ENCODE assay signal across 14 cellular contexts in the genomic region with DNA sequence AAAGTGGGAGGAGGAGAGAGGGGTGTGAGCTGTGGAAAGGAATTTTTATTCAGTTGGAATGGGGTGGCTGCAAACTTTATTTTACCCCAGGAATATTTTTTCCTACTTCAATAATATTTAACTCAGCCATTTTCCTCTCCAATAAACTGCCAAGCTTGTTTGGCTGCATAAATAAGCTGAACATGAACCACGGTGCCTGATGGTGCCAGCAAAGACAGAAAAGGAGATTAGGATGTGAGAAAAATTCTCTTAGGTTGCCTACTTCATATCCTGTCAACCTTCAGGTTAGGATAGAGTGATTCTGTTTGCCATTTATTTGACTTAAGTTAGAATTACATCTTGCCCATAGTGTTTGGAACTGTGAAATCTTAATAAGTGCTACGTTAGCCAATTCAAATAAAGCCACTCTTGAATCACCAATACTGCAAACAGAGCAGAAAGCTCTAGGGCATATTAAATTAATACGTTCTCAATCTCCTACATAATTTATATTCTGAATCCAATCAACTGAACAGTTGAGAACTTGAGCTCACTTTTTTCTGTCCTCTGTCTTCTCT.
DNase-seq lines count a peak whose midpoint lies in the region; ATAC-seq and TF ChIP-seq lines count a peak whose summit lies in the region.
"Had no signal": no experiment of that assay in that cellular context is flagged by ENCODE, and none has a peak within 500 bp of the region (broad histone marks: within the 10 kb centered on the region; RNA-seq: fewer than 3 reads in every experiment).

No MANE protein-coding gene starts in this region.

- no peak overlapping the region for H4K5ac ChIP-seq in H9 (ENCODE audit: insufficient read length, low read depth, low read length)

- H3K79me2 ChIP-seq in Karpas-422 (ENCODE audit: low read length) (peaks cover 24% of the 10 kb centered on the region), H9 (ENCODE audit: insufficient read depth, low read length) (no peaks in the 10 kb centered on the region)

- peak overlapping the region in 5 of 6 donors; percentile 5 to 95 (median 93) for H3K27ac Mint-ChIP-seq in naive B cell
- no peak overlapping the region for H3K27ac Mint-ChIP-seq in H9
- no peak overlapping the region for H3K27ac Mint-ChIP-seq in stimulated activated naive B cell treated with anti-CD40 and anti-IgM and Interleukin-4, amounts not matched to agents 10 μg/mL and 1 μg/mL and 100 μg/mL, for 72 hours
- H3K27ac Mint-ChIP-seq: CD8-positive, alpha-beta memory T cell had no signal

- WGBS in H9 (ENCODE audit: extremely low coverage, insufficient read length, low lambda C conversion rate): no CpG with 5 or more reads among the region's 3 CpGs

- H3K36me3 Mint-ChIP-seq in naive B cell (peaks cover 18 to 20% of the 10 kb centered on the region in 2 donors), H9 (ENCODE audit: insufficient read depth in 1 of 3, low read depth in 3 of 3) (peaks cover 5 to 30% (median 18%) of the 10 kb centered on the region in 3 experiments)
- peaks cover 9 to 37% of the 10 kb centered on the region in 2 donors for H3K36me3 Mint-ChIP-seq in stimulated activated naive B cell treated with anti-CD40 and anti-IgM and Interleukin-4, amounts not matched to agents 10 μg/mL and 1 μg/mL and 100 μg/mL, for 72 hours
- H3K36me3 Mint-ChIP-seq: CD8-positive, alpha-beta memory T cell had no signal

- H3K79me1 ChIP-seq in H9 (ENCODE audit: insufficient read depth, low read depth, low read length, poor library complexity, severe bottlenecking): no peaks in the 10 kb centered on the region

- H2BK12ac ChIP-seq in H9 (ENCODE audit: insufficient read length, low read depth, low read length): no peak overlapping the region

- H3K9me3 Mint-ChIP-seq in naive B cell (peaks cover 1 to 24% (median 11%) of the 10 kb centered on the region in 7 donors), H9 (peaks cover 33 to 35% of the 10 kb centered on the region in 2 experiments)
- H3K9me3 Mint-ChIP-seq in stimulated activated naive B cell treated with anti-CD40 and anti-IgM and Interleukin-4, amounts not matched to agents 10 μg/mL and 1 μg/mL and 100 μg/mL, for 72 hours: peaks cover 11 to 12% of the 10 kb centered on the region in 2 donors

- no peaks in the 10 kb centered on the region for H3K9me3 ChIP-seq in Karpas-422 (ENCODE audit: low read length)
- H3K9me3 ChIP-seq in H9 (ENCODE audit: control insufficient read depth, low read depth, low read length): peaks cover 6% of the 10 kb centered on the region
- H3K9me3 ChIP-seq: A549, Caco-2 had no signal

- H4K8ac ChIP-seq in H9 (replicated peaks; ENCODE audit: insufficient read length, low read depth, low read length): no peak overlapping the region

- H2BK120ac ChIP-seq in H9 (ENCODE audit: low read depth, low read length, poor library complexity, severe bottlenecking): no peak overlapping the region

- H3K4me3 ChIP-seq in Karpas-422 (ENCODE audit: low read length): no peak overlapping the region
- H3K4me3 ChIP-seq: A549, GM23248 had no signal

- H3K4ac ChIP-seq in H9 (ENCODE audit: low read depth, low read length): no peak overlapping the region

- H2BK15ac ChIP-seq in H9 (ENCODE audit: low read depth, low read length): no peak overlapping the region

- H3K27me3 Mint-ChIP-seq in naive B cell (no peaks in the 10 kb centered on the region), H9 (ENCODE audit: low read depth) (no peaks in the 10 kb centered on the region)
- no peaks in the 10 kb centered on the region for H3K27me3 Mint-ChIP-seq in stimulated activated naive B cell treated with anti-CD40 and anti-IgM and Interleukin-4, amounts not matched to agents 10 μg/mL and 1 μg/mL and 100 μg/mL, for 72 hours
- H3K27me3 Mint-ChIP-seq: CD8-positive, alpha-beta memory T cell had no signal

- no peak overlapping the region for H3K23ac ChIP-seq in H9 (ENCODE audit: insufficient read length, low read depth, low read length)

- DNase-seq in Karpas-422: no peak
- DNase-seq in naive B cell: no peak
- DNase-seq in NOMO-1 (lab: John Stamatoyannopoulos, UW; ENCODE audit: unreplicated experiment in 2 of 2): no peak
- no peak for DNase-seq in H9
- no peak for DNase-seq in stimulated activated naive B cell treated with anti-CD40 and anti-IgM and Interleukin-4, amounts not matched to agents 10 μg/mL and 1 μg/mL and 100 μg/mL, for 72 hours
- DNase-seq in NCI-H146 (lab: John Stamatoyannopoulos, UW): no peak
- DNase-seq: Caco-2; CD8-positive, alpha-beta memory T cell; DND-41; GDM1; GM23248 had no signal

- no peaks in the 10 kb centered on the region for H3K36me3 ChIP-seq in Karpas-422 (ENCODE audit: insufficient read depth, low read length)

- H3K56ac ChIP-seq in H9 (ENCODE audit: insufficient read length, low read depth, low read length): no peak overlapping the region

- H2AK5ac ChIP-seq in H9 (ENCODE audit: insufficient read length, low read length): no peak overlapping the region

- H3K9ac ChIP-seq in Karpas-422 (ENCODE audit: low read length) (no peak overlapping the region), H9 (ENCODE audit: extremely low read depth, insufficient read length, low read length) (no peak overlapping the region)
- H3K9ac ChIP-seq: GM23248 had no signal

- no peak overlapping the region for H2AFZ ChIP-seq in Karpas-422 (ENCODE audit: low read length)
- no peak overlapping the region for H2AFZ ChIP-seq in H9 (ENCODE audit: low read length)
- H2AFZ ChIP-seq: GM23248 had no signal

- H3K4me3 Mint-ChIP-seq in naive B cell (peak overlapping the region in 5 of 8 donors; percentile 13 to 63 (median 51)), H9 (no peak overlapping the region)
- no peak overlapping the region for H3K4me3 Mint-ChIP-seq in stimulated activated naive B cell treated with anti-CD40 and anti-IgM and Interleukin-4, amounts not matched to agents 10 μg/mL and 1 μg/mL and 100 μg/mL, for 72 hours
- H3K4me3 Mint-ChIP-seq: CD14-positive monocyte; CD8-positive, alpha-beta memory T cell had no signal

- no peak overlapping the region for H3T11ph ChIP-seq in H9 (ENCODE audit: low read length)

- H3K9me2 ChIP-seq in Karpas-422 (replicated peaks; ENCODE audit: insufficient read depth, low read length): no peaks in the 10 kb centered on the region

- H2BK5ac ChIP-seq in H9 (ENCODE audit: insufficient read length, low read length): no peak overlapping the region

- H3K27me3 ChIP-seq in Karpas-422 (ENCODE audit: low read length) (no peaks in the 10 kb centered on the region), H9 (ENCODE audit: insufficient read depth, low read length) (no peaks in the 10 kb centered on the region)

- H3K27ac ChIP-seq in Karpas-422 (ENCODE audit: low read length) (peak overlapping the region; percentile 25; the same call in 1 of the 2 replicates), VCaP (peak overlapping the region; percentile 14; the same call in 1 of the 2 replicates), H9 (ENCODE audit: insufficient read length, low read depth, low read length) (no peak overlapping the region)
- H3K27ac ChIP-seq: A549, GM23248 had no signal

- H4K20me1 ChIP-seq in Karpas-422 (ENCODE audit: insufficient read depth, low read depth, low read length): no peaks in the 10 kb centered on the region
- no peaks in the 10 kb centered on the region for H4K20me1 ChIP-seq in H9 (ENCODE audit: control insufficient read depth, insufficient read depth, insufficient read length)

- no peaks in the 10 kb centered on the region for H3K23me2 ChIP-seq in H9 (ENCODE audit: insufficient read length, low read depth, low read length, poor library complexity, severe bottlenecking)

- peaks cover 56 to 84% (median 60%) of the 10 kb centered on the region in 3 donors for H3K4me1 Mint-ChIP-seq in naive B cell
- peaks cover 7 to 13% of the 10 kb centered on the region in 2 experiments for H3K4me1 Mint-ChIP-seq in H9
- peaks cover 50 to 62% of the 10 kb centered on the region in 2 donors for H3K4me1 Mint-ChIP-seq in stimulated activated naive B cell treated with anti-CD40 and anti-IgM and Interleukin-4, amounts not matched to agents 10 μg/mL and 1 μg/mL and 100 μg/mL, for 72 hours
- H3K4me1 Mint-ChIP-seq: CD8-positive, alpha-beta memory T cell had no signal

- TF ChIP-seq CTCF in VCaP (conservative IDR thresholded peaks at IDR 0.05) (no peak), H9 (conservative IDR thresholded peaks at IDR 0.05) (no peak)

- H3K18ac ChIP-seq in H9 (ENCODE audit: insufficient read length, low read depth, low read length): no peak overlapping the region

- peaks cover 57% of the 10 kb centered on the region for H3K4me1 ChIP-seq in Karpas-422 (ENCODE audit: low read length)
- H3K4me1 ChIP-seq in H9 (ENCODE audit: insufficient read depth, low read length): peaks cover 3% of the 10 kb centered on the region; the same call in 1 of the 2 replicates
- H3K4me1 ChIP-seq: A549, Caco-2 had no signal

- H3K4me2 ChIP-seq in Karpas-422 (ENCODE audit: low read depth, low read length, poor library complexity, severe bottlenecking): no peak overlapping the region
- no peak overlapping the region for H3K4me2 ChIP-seq in H9 (ENCODE audit: insufficient read depth, insufficient read length, low read length)
- H3K4me2 ChIP-seq: A549 had no signal

- no peak for ATAC-seq in naive B cell (ENCODE audit: low read depth in 2 of 2)
- ATAC-seq in stimulated activated naive B cell treated with anti-CD40 and anti-IgM and Interleukin-4, amounts not matched to agents 10 μg/mL and 1 μg/mL and 100 μg/mL, for 72 hours (replicated peaks): no peak
- ATAC-seq: A549 had no signal

- no peak overlapping the region for H3K14ac ChIP-seq in H9 (ENCODE audit: insufficient read depth, low read length)

- H4K91ac ChIP-seq in H9 (ENCODE audit: insufficient read length, low read depth, low read length): no peak overlapping the region

- H2BK20ac ChIP-seq in H9 (ENCODE audit: low read depth, low read length, poor library complexity, severe bottlenecking): no peak overlapping the region

Comparison
In these comparisons a context has a peak if more than half of its experiments do, and no peak if none do; other contexts are left out.
1. H3K27ac Mint-ChIP-seq: peak in naive B cell (5 of 6); none in H9 (0 of 3) and stimulated activated naive B cell treated with anti-CD40 and anti-IgM and Interleukin-4, amounts not matched to agents 10 μg/mL and 1 μg/mL and 100 μg/mL, for 72 hours (single experiment).
2. H3K4me3 Mint-ChIP-seq: peak in naive B cell (5 of 8); none in H9 (0 of 2) and stimulated activated naive B cell treated with anti-CD40 and anti-IgM and Interleukin-4, amounts not matched to agents 10 μg/mL and 1 μg/mL and 100 μg/mL, for 72 hours (0 of 2).